Comparison of ENCODE assay signal across 1 cellular context in genomic region chr3:136819784-136820640, GRCh38.
TF ChIP-seq lines count a peak whose summit lies in the region.

No MANE protein-coding gene starts in this region.

TF ChIP-seq in HepG2, 621 proteins besides CTCF, POLR2A, EP300 and RAD21 (continued from another document and continues in another):
- TF ChIP-seq ZNF687 (CRISPR knock-in tag; IDR thresholded peaks at IDR 0.05) (peak; percentile 81), ZNF766 (CRISPR knock-in tag; IDR thresholded peaks at IDR 0.05; ENCODE audit: borderline replicate concordance) (no peak), PRMT3 (CRISPR knock-in tag; IDR thresholded peaks at IDR 0.05; ENCODE audit: borderline replicate concordance, low read depth) (0 out of 2 replicates have a peak, but pooled peaks have one; percentile 41), REST (IDR thresholded peaks at IDR 0.05; ENCODE audit: borderline replicate concordance in 1 of 2, low read depth in 1 of 2, low read length in 2 of 2) (peak; percentile 78 to 94), ZNF782 (CRISPR knock-in tag; IDR thresholded peaks at IDR 0.05; ENCODE audit: borderline replicate concordance) (peak; percentile 58; the same call in 1 of the 2 replicates), ZNF333 (CRISPR knock-in tag; IDR thresholded peaks at IDR 0.05; ENCODE audit: borderline replicate concordance) (no peak), SNAI1 (CRISPR knock-in tag; IDR thresholded peaks at IDR 0.05; ENCODE audit: borderline replicate concordance) (peak; percentile 64; the same call in 1 of the 2 replicates), TAF15 (IDR thresholded peaks at IDR 0.05; ENCODE audit: low read depth, low read length, poor library complexity, severe bottlenecking) (no peak), ZNF781 (CRISPR knock-in tag; IDR thresholded peaks at IDR 0.05; ENCODE audit: borderline replicate concordance, not compliant biosample characterization) (no peak), DBP (CRISPR knock-in tag; IDR thresholded peaks at IDR 0.05; ENCODE audit: not compliant biosample characterization) (no peak), ZNF280D (CRISPR knock-in tag; IDR thresholded peaks at IDR 0.05) (no peak; the same call in 1 of the 2 replicates), TFAP4 (IDR thresholded peaks at IDR 0.05; ENCODE audit: borderline replicate concordance, low read depth) (no peak), TERF1 (CRISPR knock-in tag; IDR thresholded peaks at IDR 0.05) (no peak), ZNF543 (CRISPR knock-in tag; IDR thresholded peaks at IDR 0.05) (peak; percentile 71; the same call in 1 of the 2 replicates), CBX5 (CRISPR knock-in tag; IDR thresholded peaks at IDR 0.05; ENCODE audit: borderline replicate concordance) (0 out of 2 replicates have a peak, but pooled peaks have one; percentile 18), ZNF224 (CRISPR knock-in tag; IDR thresholded peaks at IDR 0.05) (peak; percentile 57; the same call in 1 of the 2 replicates), ZSCAN5A (CRISPR knock-in tag; IDR thresholded peaks at IDR 0.05; ENCODE audit: borderline replicate concordance) (peak; percentile 75; the same call in 1 of the 2 replicates), ZSCAN21 (CRISPR knock-in tag; IDR thresholded peaks at IDR 0.05; ENCODE audit: borderline replicate concordance) (peak; percentile 85; the same call in 1 of the 2 replicates), ATF2 (CRISPR knock-in tag; IDR thresholded peaks at IDR 0.05) (0 out of 2 replicates have a peak, but pooled peaks have one; percentile 45), CHCHD3 (CRISPR knock-in tag; IDR thresholded peaks at IDR 0.05) (peak; percentile 63; the same call in 1 of the 2 replicates), ZNF572 (CRISPR knock-in tag; IDR thresholded peaks at IDR 0.05) (no peak), MLLT10 (CRISPR knock-in tag; IDR thresholded peaks at IDR 0.05) (no peak), ZNF331 (CRISPR knock-in tag; IDR thresholded peaks at IDR 0.05) (peak; percentile 57; the same call in 1 of the 2 replicates), ZNF232 (CRISPR knock-in tag; IDR thresholded peaks at IDR 0.05; ENCODE audit: borderline replicate concordance) (peak; percentile 48; the same call in 1 of the 2 replicates), NFAT5 (CRISPR knock-in tag; IDR thresholded peaks at IDR 0.05) (peak; percentile 84; the same call in 1 of the 2 replicates), ZNF20 (CRISPR knock-in tag; IDR thresholded peaks at IDR 0.05) (no peak), KDM2A (CRISPR knock-in tag; IDR thresholded peaks at IDR 0.05; ENCODE audit: borderline replicate concordance, low read depth) (peak; percentile 55; the same call in 1 of the 2 replicates), ZNF230 (CRISPR knock-in tag; IDR thresholded peaks at IDR 0.05) (0 out of 2 replicates have a peak, but pooled peaks have one; percentile 70), IKZF4 (CRISPR knock-in tag; IDR thresholded peaks at IDR 0.05; ENCODE audit: borderline replicate concordance, low read depth, not compliant biosample characterization) (peak; percentile 77)
